ENCODE assay signal across 1 cellular context in the genomic region with DNA sequence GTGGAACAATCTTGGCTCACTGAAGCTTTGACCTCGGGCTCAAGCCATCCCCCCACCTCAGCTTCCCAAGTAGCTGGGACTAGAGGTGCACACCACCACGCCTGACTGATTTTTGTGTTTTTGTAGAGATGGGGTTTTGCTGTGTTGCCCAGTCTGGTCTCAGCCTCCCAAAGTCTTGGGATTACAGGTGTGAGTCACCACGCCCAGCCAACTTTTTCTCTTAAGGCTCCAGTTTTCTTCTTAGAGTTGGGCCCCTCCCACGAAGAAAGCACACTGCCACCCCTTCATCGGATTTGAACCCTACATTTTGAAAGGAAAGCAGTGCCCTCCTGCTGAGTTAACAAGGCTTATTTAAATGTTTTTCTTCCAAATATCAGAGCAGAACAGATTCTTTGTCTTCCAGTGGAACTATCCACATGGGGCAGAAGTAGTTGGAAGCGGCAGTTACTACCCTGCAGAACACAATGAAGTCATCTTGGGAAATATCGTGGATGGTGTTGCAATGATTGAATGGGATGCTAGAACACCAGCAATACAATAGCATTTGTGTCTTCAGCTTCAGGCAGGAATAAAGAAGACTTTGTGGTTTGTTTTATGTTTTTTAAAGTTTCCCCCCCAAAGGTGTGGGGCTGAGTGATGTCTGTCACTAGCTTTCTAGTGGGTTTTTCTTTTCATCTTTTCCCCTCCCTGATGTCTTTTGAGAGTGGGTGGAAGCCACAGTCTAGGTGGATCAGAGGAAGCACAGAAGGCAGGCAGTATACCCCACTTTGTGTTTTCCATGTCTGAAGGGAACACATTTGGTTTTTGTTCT.
A peak's percentile ranks its signal among the peaks of the same experiment; 100 is the strongest.
TF ChIP-seq lines count a peak whose summit lies in the region.

No MANE protein-coding gene starts in this region.

TF ChIP-seq in HepG2, 621 proteins besides CTCF, POLR2A, EP300 and RAD21 (continued from another document):
- no peak for TF ChIP-seq CHCHD3 (CRISPR knock-in tag; IDR thresholded peaks at IDR 0.05)
- TF ChIP-seq TCF7 (IDR thresholded peaks at IDR 0.05; ENCODE audit: low read depth): peak; percentile 82
- peak; percentile 46; the same call in 1 of the 2 replicates for TF ChIP-seq FOXA3 (CRISPR knock-in tag; IDR thresholded peaks at IDR 0.05)
- TF ChIP-seq THAP11 (CRISPR knock-in tag; IDR thresholded peaks at IDR 0.05): peak; percentile 38; the same call in 1 of the 2 replicates
- TF ChIP-seq SMAD3 (CRISPR knock-in tag; IDR thresholded peaks at IDR 0.05): 0 out of 2 replicates have a peak, but pooled peaks have one; percentile 49
- peak; percentile 62; the same call in 1 of the 2 replicates for TF ChIP-seq NCOR1 (IDR thresholded peaks at IDR 0.05; ENCODE audit: borderline replicate concordance, low read length)
- TF ChIP-seq CREB1 (IDR thresholded peaks at IDR 0.05): no peak
- peak; percentile 31; the same call in 1 of the 2 replicates for TF ChIP-seq CREB1 (CRISPR knock-in tag; IDR thresholded peaks at IDR 0.05)
- TF ChIP-seq SOX5 (CRISPR knock-in tag; IDR thresholded peaks at IDR 0.05; ENCODE audit: borderline replicate concordance): peak; percentile 94
- 0 out of 2 replicates have a peak, but pooled peaks have one; percentile 36 for TF ChIP-seq ZNF331 (CRISPR knock-in tag; IDR thresholded peaks at IDR 0.05)
- peak; percentile 52 for TF ChIP-seq ATF7 (IDR thresholded peaks at IDR 0.05)
- TF ChIP-seq ATF7 (CRISPR knock-in tag; IDR thresholded peaks at IDR 0.05): no peak
- 0 out of 2 replicates have a peak, but pooled peaks have one; percentile 33 for TF ChIP-seq ISL2 (CRISPR knock-in tag; IDR thresholded peaks at IDR 0.05)
- no peak for TF ChIP-seq ETV6 (CRISPR knock-in tag; conservative IDR thresholded peaks at IDR 0.05)
- TF ChIP-seq ZNF121 (CRISPR knock-in tag; IDR thresholded peaks at IDR 0.05): peak; percentile 80
